Comparison of ENCODE assay signal across 8 cellular contexts in genomic region chr12:53500776-53501614, GRCh38. TPM values are rescaled to one million over a fixed set of nuclear protein-coding genes. Genes with fewer than 3 reads are reported as not detected.
DNase-seq lines count a peak whose midpoint lies in the region; ATAC-seq, FAIRE-seq and TF ChIP-seq lines count a peak whose summit lies in the region.

Gene TARBP2, plus strand, starts transcription at chr12:53501283. Its CDS starts 126 bp downstream, at chr12:53501409.

- no peaks in the 10 kb centered on the region for H3K9me3 ChIP-seq in kidney (ENCODE audit: control insufficient read depth in 1 of 2, low read length in 2 of 2)

- H3K36me3 Mint-ChIP-seq in chondrocyte (ENCODE audit: low read depth) = peaks cover 3% of the 10 kb centered on the region

- peaks cover 20 to 31% of the 10 kb centered on the region in 2 donors for H3K4me1 ChIP-seq in kidney (ENCODE audit: control insufficient read depth in 1 of 2, insufficient read depth in 1 of 2, low read depth in 1 of 2, low read length in 2 of 2)

- intact Hi-C loops in kidney (cut with DNase I) = no loop called here

- H3K9ac ChIP-seq in kidney (ENCODE audit: low read length in 2 of 2) = peak within 1 kb of the TSS; percentile 91 to 100

- peaks cover 63% of the 10 kb centered on the region for H3K4me1 Mint-ChIP-seq in chondrocyte (ENCODE audit: low read depth)

- H3K27ac Mint-ChIP-seq in chondrocyte (ENCODE audit: unreplicated experiment) = peak within 1 kb of the TSS; percentile 97

- peak within 1 kb of the TSS; percentile 98 to 100 for H3K27ac ChIP-seq in kidney (ENCODE audit: low read depth in 2 of 2, low read length in 2 of 2)

- DNase-seq in AML-193 (lab: John Stamatoyannopoulos, UW) (peak; percentile 97 to 98), NCI-H510A treated with DMSO at 0.1 percent for 48 hours (lab: John Stamatoyannopoulos, UW) (peak; percentile 98), chondrocyte (ENCODE audit: low spot score) (peak; percentile 98), kidney (peak; percentile 99)
- DNase-seq in activated CD4-positive, alpha-beta T cell treated with anti-CD3 and anti-CD28 coated beads for 24 hours (ENCODE audit: low read depth in 2 of 2) = peak; percentile 96 to 98
- peak; percentile 99 for DNase-seq in stimulated activated CD4-positive, alpha-beta T cell treated with anti-CD3 and anti-CD28 coated beads, Interleukin-15, amount 100 ng/mL, for 24 hours

- FAIRE-seq in kidney (lab: Jason Lieb, UNC) = peak; percentile 98

- peak within 1 kb of the TSS; percentile 82 to 95 for H3K4me3 ChIP-seq in kidney (ENCODE audit: low read length in 2 of 2)

- H3K4me3 Mint-ChIP-seq in chondrocyte (ENCODE audit: unreplicated experiment) = peak within 1 kb of the TSS; percentile 90

- H3K9me3 Mint-ChIP-seq in chondrocyte (ENCODE audit: low read depth) = no peaks in the 10 kb centered on the region

- peak; percentile 40 for TF ChIP-seq CTCF in chondrocyte (IDR thresholded peaks at IDR 0.05)
- TF ChIP-seq CTCF in kidney (IDR thresholded peaks at IDR 0.05; ENCODE audit: borderline replicate concordance, extremely low read depth, insufficient read depth) = no peak

- ATAC-seq in HG03439 (IDR thresholded peaks at IDR 0.05; ENCODE audit: unreplicated experiment) = peak; percentile 72

- TF ChIP-seq POLR2A in GM19193 (IDR thresholded peaks at IDR 0.05; ENCODE audit: extremely low read depth, insufficient read depth, insufficient read length) = peak; percentile 87

- peaks cover 4 to 8% of the 10 kb centered on the region in 2 donors for H3K36me3 ChIP-seq in kidney (ENCODE audit: control insufficient read depth in 1 of 2, insufficient read depth in 2 of 2, low read length in 2 of 2)

- H3K27me3 Mint-ChIP-seq in chondrocyte (ENCODE audit: low read depth) = no peaks in the 10 kb centered on the region

RNA-seq across cellular contexts. Expression of gene TARBP2, which starts in this region (rescaled TPM):
- 23.5 to 34.0 TPM (median 24.1 TPM) in 3 replicates for total RNA-seq in chondrocyte
- total RNA-seq in kidney = 32.5 TPM
- polyA plus RNA-seq in kidney (ENCODE audit: insufficient read depth, low read depth, low replicate concordance) = 36.3 TPM

Comparison
In these comparisons a context has a peak if more than half of its experiments do, and no peak if none do; other contexts are left out.
1. Peak in every context shown above with its lines: DNase-seq, ATAC-seq, H3K4me3 ChIP-seq and H3K27ac ChIP-seq.